8 cellular contexts compared by ENCODE assay signal in the genomic region with DNA sequence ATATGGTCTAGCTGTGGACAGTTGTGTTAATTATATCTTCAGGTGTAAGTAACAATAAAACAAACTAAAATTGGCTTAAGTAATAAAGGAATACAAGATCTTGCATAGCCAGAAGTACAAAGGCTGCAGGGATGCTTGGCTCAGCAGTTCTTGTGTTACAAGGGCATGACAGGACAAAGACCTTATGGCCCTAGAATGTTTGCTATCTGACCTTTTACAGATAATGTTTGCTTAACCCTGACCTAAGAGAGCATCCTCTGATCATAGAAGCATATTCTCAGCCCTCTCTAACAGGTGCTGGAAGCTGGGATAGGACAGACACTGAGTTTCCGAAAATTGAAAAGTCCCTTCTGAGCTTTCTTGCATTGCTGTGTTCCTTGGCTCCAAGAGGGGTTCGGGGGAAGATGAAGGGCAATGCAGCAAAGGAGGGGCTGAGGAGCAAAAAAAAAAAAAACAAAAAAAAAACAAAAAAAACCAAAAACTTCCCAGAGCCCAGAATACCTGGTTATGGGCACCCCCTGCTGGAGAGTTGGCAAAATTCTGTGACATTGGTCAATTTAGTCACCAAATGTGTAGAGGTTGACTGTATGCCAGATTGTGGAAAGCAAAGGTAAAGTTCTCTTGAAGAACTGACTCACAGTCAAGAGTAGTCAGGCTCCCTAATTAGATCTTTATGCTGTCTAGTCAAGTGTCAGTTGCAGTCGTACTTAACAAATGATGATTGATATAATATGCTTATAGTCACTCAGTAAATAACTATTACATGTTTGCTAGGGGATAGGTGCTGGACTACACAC. TPM values are rescaled to one million over a fixed set of nuclear protein-coding genes. Genes with fewer than 3 reads are reported as not detected.
DNase-seq lines count a peak whose midpoint lies in the region; ATAC-seq, FAIRE-seq and TF ChIP-seq lines count a peak whose summit lies in the region.

No MANE protein-coding gene starts in this region.

- H3K9me3 ChIP-seq in CD4-positive, CD25-positive, alpha-beta regulatory T cell (ENCODE audit: control insufficient read depth in 2 of 2, low read length in 2 of 2), result no peaks in the 10 kb centered on the region
- no peaks in the 10 kb centered on the region for H3K9me3 ChIP-seq in naive thymus-derived CD4-positive, alpha-beta T cell (ENCODE audit: control insufficient read depth in 2 of 3, low read length in 3 of 3)

- no peak overlapping the region for H3K27ac ChIP-seq in CD4-positive, CD25-positive, alpha-beta regulatory T cell (ENCODE audit: insufficient read depth, low read length, poor library complexity, severe bottlenecking)
- H3K27ac ChIP-seq in GM23338 (ENCODE audit: low read depth), result no peak overlapping the region
- H3K27ac ChIP-seq in naive thymus-derived CD4-positive, alpha-beta T cell (ENCODE audit: low read depth, low read length), result no peak overlapping the region

- H3K27me3 Mint-ChIP-seq in CD4-positive, CD25-positive, alpha-beta regulatory T cell, result no peaks in the 10 kb centered on the region
- H3K27me3 Mint-ChIP-seq in GM23338 (ENCODE audit: insufficient read depth, low read depth, poor library complexity), result peaks cover 2% of the 10 kb centered on the region
- no peaks in the 10 kb centered on the region for H3K27me3 Mint-ChIP-seq in activated CD4-positive, alpha-beta memory T cell treated with anti-CD3 and anti-CD28 coated beads, Interleukin-2, amount 10 ng/mL, durations not matched to agents 7 days and 5 days
- H3K27me3 Mint-ChIP-seq in naive thymus-derived CD4-positive, alpha-beta T cell, result no peaks in the 10 kb centered on the region
- H3K27me3 Mint-ChIP-seq in stimulated activated naive CD8-positive, alpha-beta T cell treated with anti-CD3 and anti-CD28 coated beads, Interleukin-15, Interleukin-2, amounts not matched to agents 100 ng/mL and 50 ng/mL, for 24 hours, result no peaks in the 10 kb centered on the region

- ATAC-seq in CD4-positive, CD25-positive, alpha-beta regulatory T cell (ENCODE audit: low read depth in 2 of 2), result no peak
- ATAC-seq in GM23338, result peak; percentile 68
- peak; percentile 76 for ATAC-seq in naive thymus-derived CD4-positive, alpha-beta T cell
- no peak for ATAC-seq in GM18861 (IDR thresholded peaks at IDR 0.05; ENCODE audit: unreplicated experiment)

- peak; percentile 78 to 88 for TF ChIP-seq CTCF in GM23338 (conservative IDR thresholded peaks at IDR 0.05; ENCODE audit: low read depth in 2 of 2)

- H2AFZ ChIP-seq in GM23338, result no peak overlapping the region

- no peaks in the 10 kb centered on the region for H3K36me3 Mint-ChIP-seq in CD4-positive, CD25-positive, alpha-beta regulatory T cell
- H3K36me3 Mint-ChIP-seq in GM23338 (ENCODE audit: low read depth), result no peaks in the 10 kb centered on the region
- H3K36me3 Mint-ChIP-seq in activated CD4-positive, alpha-beta memory T cell treated with anti-CD3 and anti-CD28 coated beads, Interleukin-2, amount 10 ng/mL, durations not matched to agents 7 days and 5 days (ENCODE audit: low read depth), result peaks cover 12% of the 10 kb centered on the region
- peaks cover 0 to 7% (median 0%) of the 10 kb centered on the region in 5 donors for H3K36me3 Mint-ChIP-seq in naive thymus-derived CD4-positive, alpha-beta T cell
- peaks cover 16% of the 10 kb centered on the region for H3K36me3 Mint-ChIP-seq in stimulated activated naive CD8-positive, alpha-beta T cell treated with anti-CD3 and anti-CD28 coated beads, Interleukin-15, Interleukin-2, amounts not matched to agents 100 ng/mL and 50 ng/mL, for 24 hours (ENCODE audit: low read depth)

- POLR2A ChIA-PET in activated CD4-positive, alpha-beta memory T cell treated with anti-CD3 and anti-CD28 coated beads, Interleukin-2, amount 10 ng/mL, durations not matched to agents 7 days and 5 days (lab: Charles Lee), result interaction anchor here (0.8 to 3.1 kb wide), 6 partner anchors 10 to 644 kb away, joined by 3 to 15 read pairs (median 4); partner anchors contain the start of genes CCDC83, EED, HIKESHI and PICALM
- POLR2A ChIA-PET in naive thymus-derived CD4-positive, alpha-beta T cell (lab: Charles Lee), result no interaction called here

- H3K9me2 ChIP-seq in GM23338 (ENCODE audit: insufficient read depth), result no peaks in the 10 kb centered on the region

- no peaks in the 10 kb centered on the region for H4K20me1 ChIP-seq in GM23338 (replicated peaks; ENCODE audit: insufficient read depth)

- intact Hi-C loops in naive thymus-derived CD4-positive, alpha-beta T cell (cut with micrococcal nuclease), result loop anchor here (1.0 to 10.0 kb wide), 7 partner anchors 46 to 1907 kb away; partner anchors contain the start of gene CCDC83 (in 2 of the 2)

- H3K4me3 Mint-ChIP-seq in CD4-positive, CD25-positive, alpha-beta regulatory T cell, result peak overlapping the region in 1 of 4 donors; percentile 27
- H3K4me3 Mint-ChIP-seq in GM23338, result no peak overlapping the region
- H3K4me3 Mint-ChIP-seq in activated CD4-positive, alpha-beta memory T cell treated with anti-CD3 and anti-CD28 coated beads, Interleukin-2, amount 10 ng/mL, durations not matched to agents 7 days and 5 days, result no peak overlapping the region
- H3K4me3 Mint-ChIP-seq in naive thymus-derived CD4-positive, alpha-beta T cell, result peak overlapping the region in 1 of 10 donors; percentile 23
- H3K4me3 Mint-ChIP-seq in stimulated activated naive CD8-positive, alpha-beta T cell treated with anti-CD3 and anti-CD28 coated beads, Interleukin-15, Interleukin-2, amounts not matched to agents 100 ng/mL and 50 ng/mL, for 24 hours, result peak overlapping the region; percentile 56

- peaks cover 46% of the 10 kb centered on the region for H3K4me1 ChIP-seq in CD4-positive, CD25-positive, alpha-beta regulatory T cell (ENCODE audit: control insufficient read depth, insufficient read depth, low read length, poor library complexity, severe bottlenecking)
- peaks cover 5% of the 10 kb centered on the region; the same call in 1 of the 2 replicates for H3K4me1 ChIP-seq in GM23338 (ENCODE audit: insufficient read depth)
- peaks cover 0 to 27% of the 10 kb centered on the region in 2 donors for H3K4me1 ChIP-seq in naive thymus-derived CD4-positive, alpha-beta T cell (ENCODE audit: control insufficient read depth in 2 of 2, insufficient read depth in 2 of 2, low read length in 2 of 2)

- no peak overlapping the region for H3K4me3 ChIP-seq in CD4-positive, CD25-positive, alpha-beta regulatory T cell (ENCODE audit: low read depth, low read length)
- H3K4me3 ChIP-seq in GM23338, result no peak overlapping the region
- no peak overlapping the region for H3K4me3 ChIP-seq in naive thymus-derived CD4-positive, alpha-beta T cell (ENCODE audit: low read length)

- no peak overlapping the region for H3K4me2 ChIP-seq in GM23338

- H3K36me3 ChIP-seq in CD4-positive, CD25-positive, alpha-beta regulatory T cell (ENCODE audit: control insufficient read depth, insufficient read depth, low read length), result no peaks in the 10 kb centered on the region
- H3K36me3 ChIP-seq in GM23338 (ENCODE audit: insufficient read depth), result no peaks in the 10 kb centered on the region
- no peaks in the 10 kb centered on the region for H3K36me3 ChIP-seq in naive thymus-derived CD4-positive, alpha-beta T cell (ENCODE audit: control insufficient read depth in 2 of 3, insufficient read depth in 3 of 3, low read length in 3 of 3)

- H3K4me1 Mint-ChIP-seq in CD4-positive, CD25-positive, alpha-beta regulatory T cell, result peaks cover 14 to 50% (median 35%) of the 10 kb centered on the region in 4 donors
- H3K4me1 Mint-ChIP-seq in GM23338, result peaks cover 10% of the 10 kb centered on the region; the same call in 2 of the 3 replicates
- peaks cover 59% of the 10 kb centered on the region for H3K4me1 Mint-ChIP-seq in activated CD4-positive, alpha-beta memory T cell treated with anti-CD3 and anti-CD28 coated beads, Interleukin-2, amount 10 ng/mL, durations not matched to agents 7 days and 5 days
- peaks cover 5 to 47% (median 9%) of the 10 kb centered on the region in 7 donors for H3K4me1 Mint-ChIP-seq in naive thymus-derived CD4-positive, alpha-beta T cell
- H3K4me1 Mint-ChIP-seq in stimulated activated naive CD8-positive, alpha-beta T cell treated with anti-CD3 and anti-CD28 coated beads, Interleukin-15, Interleukin-2, amounts not matched to agents 100 ng/mL and 50 ng/mL, for 24 hours (ENCODE audit: low read depth), result peaks cover 72% of the 10 kb centered on the region

- no peaks in the 10 kb centered on the region for H3K79me2 ChIP-seq in GM23338 (replicated peaks; ENCODE audit: insufficient read depth)

- H3F3A ChIP-seq in GM23338 (replicated peaks; ENCODE audit: low read depth), result no peaks in the 10 kb centered on the region

- peak; percentile 59 for FAIRE-seq in endometrium (lab: Jason Lieb, UNC)

- peak overlapping the region in 2 of 3 donors; percentile 26 to 52 for H3K27ac Mint-ChIP-seq in CD4-positive, CD25-positive, alpha-beta regulatory T cell
- no peak overlapping the region for H3K27ac Mint-ChIP-seq in GM23338
- H3K27ac Mint-ChIP-seq in activated CD4-positive, alpha-beta memory T cell treated with anti-CD3 and anti-CD28 coated beads, Interleukin-2, amount 10 ng/mL, durations not matched to agents 7 days and 5 days, result peak overlapping the region; percentile 74
- H3K27ac Mint-ChIP-seq in naive thymus-derived CD4-positive, alpha-beta T cell, result peak overlapping the region in 1 of 9 donors; percentile 35
- peak overlapping the region; percentile 89 for H3K27ac Mint-ChIP-seq in stimulated activated naive CD8-positive, alpha-beta T cell treated with anti-CD3 and anti-CD28 coated beads, Interleukin-15, Interleukin-2, amounts not matched to agents 100 ng/mL and 50 ng/mL, for 24 hours

- CTCF ChIA-PET in activated CD4-positive, alpha-beta memory T cell treated with anti-CD3 and anti-CD28 coated beads, Interleukin-2, amount 10 ng/mL, durations not matched to agents 7 days and 5 days (lab: Charles Lee), result interaction anchor here (0.6 to 2.6 kb wide), 21 partner anchors 10 to 692 kb away, joined by 3 to 17 read pairs (median 4); partner anchors contain the start of genes CCDC83 and HIKESHI
- CTCF ChIA-PET in naive thymus-derived CD4-positive, alpha-beta T cell (lab: Charles Lee), result interaction anchor here (0.6 to 1.8 kb wide), 6 partner anchors 9 to 437 kb away, joined by 3 to 11 read pairs (median 3); partner anchors contain the start of gene CCDC83

- H3K27me3 ChIP-seq in CD4-positive, CD25-positive, alpha-beta regulatory T cell (ENCODE audit: control insufficient read depth, insufficient read depth, low read length), result no peaks in the 10 kb centered on the region
- no peaks in the 10 kb centered on the region for H3K27me3 ChIP-seq in GM23338 (ENCODE audit: insufficient read depth)
- H3K27me3 ChIP-seq in naive thymus-derived CD4-positive, alpha-beta T cell (ENCODE audit: control insufficient read depth in 2 of 2, insufficient read depth in 2 of 2, low read length in 2 of 2), result no peaks in the 10 kb centered on the region

- DNase-seq in CD4-positive, CD25-positive, alpha-beta regulatory T cell, result peak; percentile 33 to 77 (median 51)
- DNase-seq in GM23338 (ENCODE audit: low spot score) (peak; percentile 85), NCI-H526 (lab: John Stamatoyannopoulos, UW) (peak; percentile 10 to 44)
- DNase-seq in activated CD4-positive, alpha-beta memory T cell treated with anti-CD3 and anti-CD28 coated beads, Interleukin-2, amount 10 ng/mL, durations not matched to agents 7 days and 5 days, result peak; percentile 65
- peak; percentile 11 to 63 (median 49) for DNase-seq in naive thymus-derived CD4-positive, alpha-beta T cell

- H3K9me3 Mint-ChIP-seq in CD4-positive, CD25-positive, alpha-beta regulatory T cell, result peaks cover 0 to 1% (median 0%) of the 10 kb centered on the region in 7 donors
- no peaks in the 10 kb centered on the region for H3K9me3 Mint-ChIP-seq in GM23338
- H3K9me3 Mint-ChIP-seq in activated CD4-positive, alpha-beta memory T cell treated with anti-CD3 and anti-CD28 coated beads, Interleukin-2, amount 10 ng/mL, durations not matched to agents 7 days and 5 days, result no peaks in the 10 kb centered on the region
- H3K9me3 Mint-ChIP-seq in naive thymus-derived CD4-positive, alpha-beta T cell, result peaks cover 0 to 1% (median 0%) of the 10 kb centered on the region in 11 donors
- no peaks in the 10 kb centered on the region for H3K9me3 Mint-ChIP-seq in stimulated activated naive CD8-positive, alpha-beta T cell treated with anti-CD3 and anti-CD28 coated beads, Interleukin-15, Interleukin-2, amounts not matched to agents 100 ng/mL and 50 ng/mL, for 24 hours

RNA-seq across cellular contexts. Expression of gene HIKESHI, which starts 10.4 kb away (rescaled TPM):
- 21.8 TPM for total RNA-seq in CD4-positive, CD25-positive, alpha-beta regulatory T cell
- polyA plus RNA-seq in CD4-positive, CD25-positive, alpha-beta regulatory T cell, result 100 to 1,000 TPM in 2 of 4 donors, 10 to 100 TPM in 2; 89.2 to 124 (median 104) TPM
- total RNA-seq in GM23338 (2014; rRNA removed; shearing (Covaris generic)), result 71.2 and 76.8 TPM in 2 replicates
- polyA plus RNA-seq in GM23338 (2016; fragmentation: Nextera tagmentation; extraction: Ambion mirVana), result 162 and 170 TPM in 2 replicates
- total RNA-seq in activated CD4-positive, alpha-beta memory T cell treated with anti-CD3 and anti-CD28 coated beads, Interleukin-2, amount 10 ng/mL, durations not matched to agents 7 days and 5 days, result 10 to 100 TPM; 40.6 to 44.5 TPM
- total RNA-seq in naive thymus-derived CD4-positive, alpha-beta T cell, result 10 to 100 TPM; 16.7 to 38.4 (median 29.5) TPM
- polyA plus RNA-seq in naive thymus-derived CD4-positive, alpha-beta T cell, result 10 to 100 TPM; 80.3 to 88.7 TPM

RNA-seq across cellular contexts. Expression of gene EED, which starts 47.1 kb away (rescaled TPM):
- 65.7 TPM for total RNA-seq in CD4-positive, CD25-positive, alpha-beta regulatory T cell
- polyA plus RNA-seq in CD4-positive, CD25-positive, alpha-beta regulatory T cell, result 10 to 100 TPM; 23.7 to 30.8 (median 29.5) TPM
- 26.7 and 30.7 TPM in 2 replicates for total RNA-seq in GM23338 (2014; rRNA removed; shearing (Covaris generic))
- polyA plus RNA-seq in GM23338 (2016; fragmentation: Nextera tagmentation; extraction: Ambion mirVana), result 23.9 and 29.7 TPM in 2 replicates
- 10 to 100 TPM; 63.9 to 66.9 TPM for total RNA-seq in activated CD4-positive, alpha-beta memory T cell treated with anti-CD3 and anti-CD28 coated beads, Interleukin-2, amount 10 ng/mL, durations not matched to agents 7 days and 5 days
- 10 to 100 TPM; 22.2 to 62.4 (median 35.5) TPM for total RNA-seq in naive thymus-derived CD4-positive, alpha-beta T cell
- polyA plus RNA-seq in naive thymus-derived CD4-positive, alpha-beta T cell, result 10 to 100 TPM; 15.3 to 22.0 TPM

Comparison
In these comparisons a context has a peak if more than half of its experiments do, and no peak if none do; other contexts are left out.
1. ATAC-seq: peak in GM23338 (single experiment) and naive thymus-derived CD4-positive, alpha-beta T cell (single experiment); none in CD4-positive, CD25-positive, alpha-beta regulatory T cell (0 of 2) and GM18861 (single experiment).
2. DNase-seq: peak in every context shown above with its lines; median percentile 85 in GM23338; 65 in activated CD4-positive, alpha-beta memory T cell treated with anti-CD3 and anti-CD28 coated beads, Interleukin-2, amount 10 ng/mL, durations not matched to agents 7 days and 5 days; 51 in CD4-positive, CD25-positive, alpha-beta regulatory T cell; 49 in naive thymus-derived CD4-positive, alpha-beta T cell; 27 in NCI-H526.